Comparison of ENCODE assay signal across 14 cellular contexts in genomic region chr12:100986595-100987547, GRCh38.
DNase-seq lines count a peak whose midpoint lies in the region; ATAC-seq, FAIRE-seq and TF ChIP-seq lines count a peak whose summit lies in the region.
"Had no signal": no experiment of that assay in that cellular context is flagged by ENCODE, and none has a peak within 500 bp of the region (broad histone marks: within the 10 kb centered on the region; RNA-seq: fewer than 3 reads in every experiment).

No MANE protein-coding gene starts in this region.

- no peaks in the 10 kb centered on the region for H3K27me3 Mint-ChIP-seq in astrocyte (ENCODE audit: low read depth, unreplicated experiment)
- H3K27me3 Mint-ChIP-seq: central memory CD8-positive, alpha-beta T cell had no signal

- in situ Hi-C loops in HepG2 (cut with HindIII; ENCODE audit: extremely low pct_ligation_motif_present, low pct_unique_long_range_greater_than_20kb), result no loop called here

- POLR2A ChIA-PET in HepG2 (lab: Yijun Ruan, JAX), result no interaction called here

- H4K20me1 ChIP-seq in HepG2 (ENCODE audit: insufficient read depth, low read length) (no peaks in the 10 kb centered on the region), astrocyte (ENCODE audit: insufficient read depth, low read length) (no peaks in the 10 kb centered on the region)

- H3K9ac ChIP-seq in HepG2 (ENCODE audit: insufficient read depth, low read depth, low read length) (no peak overlapping the region), astrocyte (ENCODE audit: low read length) (peak overlapping the region; percentile 1)

- CTCF ChIA-PET in HepG2 (lab: Yijun Ruan, JAX; ENCODE audit: low intra/inter-chr PET ratio, low total read pairs), result no interaction called here

- no peaks in the 10 kb centered on the region for H3K79me2 ChIP-seq in HepG2 (ENCODE audit: insufficient read depth, low read length)
- no peaks in the 10 kb centered on the region for H3K79me2 ChIP-seq in astrocyte (ENCODE audit: insufficient read depth, low read length)

- DNase-seq in HepG2 (ENCODE audit: low spot score) (no peak), right lobe of liver (no peak), astrocyte (ENCODE audit: low read depth) (peak; percentile 81), left kidney (ENCODE audit: low read depth, low spot score) (peak; percentile 35), GF-D8 (lab: John Stamatoyannopoulos, UW) (no peak), nucleus accumbens (lab: John Stamatoyannopoulos, UW) (no peak), sigmoid colon (no peak)
- DNase-seq: activated CD4-positive, alpha-beta T cell treated with anti-CD3 and anti-CD28 coated beads, Interleukin-2, amount 50 U/mL, for 1 hour; activated gamma-delta T cell treated with Interleukin-2 at 50 U/mL for 16 hours had no signal

- H3K27ac ChIP-seq in HepG2 (ENCODE audit: extremely low read length, insufficient read depth, low read length) (no peak overlapping the region), right lobe of liver (no peak overlapping the region), astrocyte (ENCODE audit: low read depth, low read length) (peak overlapping the region; percentile 20), sigmoid colon (no peak overlapping the region)
- H3K27ac ChIP-seq: uterus had no signal

- H2AFZ ChIP-seq in HepG2 (ENCODE audit: low read length), result no peak overlapping the region
- H2AFZ ChIP-seq in astrocyte (ENCODE audit: low read depth, low read length), result peak overlapping the region; percentile 54

- peaks cover 14% of the 10 kb centered on the region for H3K36me3 Mint-ChIP-seq in astrocyte (ENCODE audit: low read depth, unreplicated experiment)

- TF ChIP-seq RAD21 in HepG2 (CRISPR knock-in tag; IDR thresholded peaks at IDR 0.05), result no peak

- TF ChIP-seq POLR2A in HepG2 (IDR thresholded peaks at IDR 0.05; ENCODE audit: insufficient read depth in 1 of 2, low read depth in 2 of 2, low read length in 2 of 2) (no peak), right lobe of liver (IDR thresholded peaks at IDR 0.05) (no peak), sigmoid colon (IDR thresholded peaks at IDR 0.05) (no peak)

- ATAC-seq in HepG2, result peak; percentile 34; the same call in 2 of the 3 replicates
- ATAC-seq in right lobe of liver, result no peak
- no peak for ATAC-seq in GM19397 (IDR thresholded peaks at IDR 0.05; ENCODE audit: unreplicated experiment)

- H3K4me3 Mint-ChIP-seq in astrocyte (ENCODE audit: unreplicated experiment), result no peak overlapping the region
- H3K4me3 Mint-ChIP-seq: B cell; central memory CD8-positive, alpha-beta T cell; neural crest cell had no signal

- H3K36me3 ChIP-seq in HepG2 (replicated peaks in 1 of 2; ENCODE audit: control insufficient read depth in 1 of 2, insufficient read depth in 2 of 2, low read length in 2 of 2) (no peaks in the 10 kb centered on the region), right lobe of liver (no peaks in the 10 kb centered on the region), astrocyte (ENCODE audit: insufficient read depth, low read length) (no peaks in the 10 kb centered on the region), sigmoid colon (no peaks in the 10 kb centered on the region)
- H3K36me3 ChIP-seq: uterus had no signal

- FAIRE-seq in HepG2 (lab: Jason Lieb, UNC), result no peak
- peak; percentile 55 for FAIRE-seq in astrocyte (lab: Jason Lieb, UNC)

- TF ChIP-seq EP300 in HepG2 (IDR thresholded peaks at IDR 0.05; ENCODE audit: low read depth in 2 of 2, low read length in 2 of 2) (no peak), HepG2 (CRISPR knock-in tag; IDR thresholded peaks at IDR 0.05; ENCODE audit: borderline replicate concordance) (no peak), sigmoid colon (IDR thresholded peaks at IDR 0.05) (no peak)

- no peaks in the 10 kb centered on the region for H3K9me3 Mint-ChIP-seq in astrocyte (ENCODE audit: unreplicated experiment)

- peak overlapping the region; percentile 21 for H3K27ac Mint-ChIP-seq in astrocyte (ENCODE audit: unreplicated experiment)
- H3K27ac Mint-ChIP-seq: B cell had no signal

- WGBS in HepG2 (ENCODE audit: low lambda C conversion rate), result 11% methylated on average over 7 of the region's 8 CpGs
- WGBS in right lobe of liver (ENCODE audit: insufficient coverage, low coverage, low lambda C conversion rate, missing lambda C conversion rate), result 46% methylated on average over 8 of the region's 8 CpGs
- 67 to 69% methylated on average over 8 of the region's 8 CpGs for WGBS in sigmoid colon, 2 donors

- TF ChIP-seq CTCF in HepG2 (CRISPR knock-in tag; IDR thresholded peaks at IDR 0.05) (no peak), right lobe of liver (IDR thresholded peaks at IDR 0.05) (no peak), astrocyte (IDR thresholded peaks at IDR 0.05; ENCODE audit: insufficient read depth, low read depth, low read length) (no peak), sigmoid colon (IDR thresholded peaks at IDR 0.05) (no peak)

- H3K4me2 ChIP-seq in HepG2 (ENCODE audit: low read depth, low read length) (no peak overlapping the region), astrocyte (ENCODE audit: low read length) (peak overlapping the region; percentile 50)

- no peaks in the 10 kb centered on the region for H3K9me3 ChIP-seq in HepG2 (ENCODE audit: low read length)
- H3K9me3 ChIP-seq in right lobe of liver, result no peaks in the 10 kb centered on the region
- H3K9me3 ChIP-seq in astrocyte (ENCODE audit: insufficient read depth, low read depth, low read length), result no peaks in the 10 kb centered on the region
- H3K9me3 ChIP-seq in sigmoid colon, result no peaks in the 10 kb centered on the region
- H3K9me3 ChIP-seq: uterus had no signal

- intact Hi-C loops in HepG2 (cut with micrococcal nuclease; ENCODE audit: unreplicated experiment), result no loop called here
- intact Hi-C loops in right lobe of liver (cut with DNase I), result no loop called here
- intact Hi-C loops in sigmoid colon (cut with DNase I), result no loop called here

- no peak overlapping the region for H3K4me3 ChIP-seq in HepG2 (replicated peaks in 1 of 3; ENCODE audit: insufficient read depth in 1 of 3, low read depth in 2 of 3, low read length in 3 of 3)
- no peak overlapping the region for H3K4me3 ChIP-seq in right lobe of liver
- no peak overlapping the region for H3K4me3 ChIP-seq in astrocyte (ENCODE audit: insufficient read depth, low read depth, low read length)
- H3K4me3 ChIP-seq in sigmoid colon, result no peak overlapping the region
- H3K4me3 ChIP-seq: uterus had no signal

- H3K4me1 ChIP-seq in HepG2 (ENCODE audit: insufficient read depth, low read length), result no peaks in the 10 kb centered on the region
- no peaks in the 10 kb centered on the region for H3K4me1 ChIP-seq in right lobe of liver
- H3K4me1 ChIP-seq in astrocyte (ENCODE audit: insufficient read depth, low read length), result peaks cover 18% of the 10 kb centered on the region
- peaks cover 0 to 13% (median 4%) of the 10 kb centered on the region in 4 donors for H3K4me1 ChIP-seq in sigmoid colon
- H3K4me1 ChIP-seq: uterus had no signal

- no TSS peak for BruUV-seq in HepG2 (replicated peaks; lab: Mats Ljungman, UMichigan)

- H3K27me3 ChIP-seq in HepG2 (ENCODE audit: control insufficient read depth in 1 of 2, insufficient read depth in 2 of 2, low read length in 2 of 2) (no peaks in the 10 kb centered on the region), right lobe of liver (no peaks in the 10 kb centered on the region), astrocyte (ENCODE audit: insufficient read depth, low read length) (no peaks in the 10 kb centered on the region), sigmoid colon (no peaks in the 10 kb centered on the region)
- H3K27me3 ChIP-seq: uterus had no signal

- H3K4me1 Mint-ChIP-seq in astrocyte (ENCODE audit: low read depth, unreplicated experiment), result peaks cover 24% of the 10 kb centered on the region
- H3K4me1 Mint-ChIP-seq: B cell; central memory CD8-positive, alpha-beta T cell had no signal

TF ChIP-seq in HepG2, 621 proteins besides CTCF, POLR2A, EP300 and RAD21:
- no peak for TF ChIP-seq MBD4 (IDR thresholded peaks at IDR 0.05; ENCODE audit: borderline replicate concordance, low read length)

Comparison
In these comparisons a context has a peak if more than half of its experiments do, and no peak if none do; other contexts are left out.
1. DNase-seq: peak in astrocyte (single experiment) and left kidney (single experiment); none in HepG2 (single experiment), right lobe of liver (0 of 3), GF-D8 (single experiment), nucleus accumbens (0 of 56) and sigmoid colon (single experiment).